In the genomic region with DNA sequence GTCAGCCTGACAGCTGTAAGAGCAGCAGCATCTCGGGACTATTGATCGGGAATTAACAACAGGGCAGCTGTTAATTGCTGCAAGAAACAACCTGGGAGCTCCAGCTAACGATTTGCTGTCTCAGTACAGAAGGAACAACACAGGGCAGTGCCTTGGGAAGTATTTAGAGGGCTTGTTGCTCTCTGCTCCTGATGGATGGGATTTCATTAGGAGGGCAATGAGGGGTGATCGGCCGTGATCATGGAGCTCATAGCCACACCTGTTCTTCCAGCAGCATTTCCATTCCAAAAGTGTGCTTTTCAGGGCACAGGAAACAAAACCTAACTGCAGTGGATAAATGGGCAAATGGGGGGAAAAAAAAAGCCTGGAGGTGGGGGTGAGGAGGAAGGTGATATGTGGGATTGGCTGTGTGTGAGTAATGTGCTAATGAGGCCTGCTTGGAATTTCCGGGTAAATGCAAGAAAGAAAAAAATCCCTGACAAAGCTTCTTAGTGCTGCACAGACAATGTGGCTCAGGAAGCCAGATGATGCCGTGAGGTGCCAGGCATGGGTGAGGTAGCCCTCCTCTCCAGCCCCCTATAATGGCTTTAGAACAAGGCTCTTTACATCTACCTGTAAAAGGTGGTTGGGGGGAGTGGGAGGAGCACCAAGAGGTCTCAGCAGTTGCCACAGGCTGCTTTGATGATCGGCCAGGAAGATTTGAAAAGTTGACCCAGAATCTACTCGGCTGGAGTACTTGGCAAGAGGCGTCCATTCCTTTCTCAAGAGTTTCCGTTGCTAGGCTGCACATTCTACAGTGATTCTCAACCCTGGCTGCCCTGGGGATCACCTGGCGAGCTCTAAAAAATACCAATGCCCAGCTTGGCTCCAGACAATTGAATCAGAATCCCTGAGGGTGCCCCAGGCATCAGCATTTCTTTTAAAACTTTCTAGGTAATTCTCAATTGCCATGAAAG, we compare ENCODE assay signal across 13 cellular contexts.
A peak's percentile ranks its signal among the peaks of the same experiment; 100 is the strongest.
DNase-seq lines count a peak whose midpoint lies in the region; ATAC-seq and TF ChIP-seq lines count a peak whose summit lies in the region.
"Had no signal": no experiment of that assay in that cellular context is flagged by ENCODE, and none has a peak within 500 bp of the region (broad histone marks: within the 10 kb centered on the region; RNA-seq: fewer than 3 reads in every experiment).

No MANE protein-coding gene starts in this region.

- in situ Hi-C loops in astrocyte of the spinal cord (cut with HindIII; ENCODE audit: low sequenced_read_pairs) = no loop called here

- no peak for TF ChIP-seq CTCF in astrocyte of the spinal cord (IDR thresholded peaks at IDR 0.05; ENCODE audit: low read depth, low read length)
- TF ChIP-seq CTCF in CD4-positive, alpha-beta T cell (IDR thresholded peaks at IDR 0.05) = no peak

- no peaks in the 10 kb centered on the region for H3K36me3 ChIP-seq in iPS-15b (ENCODE audit: control insufficient read depth, insufficient read depth, low read length)
- H3K36me3 ChIP-seq in skeletal muscle satellite cell (ENCODE audit: insufficient read depth, low read length) = no peaks in the 10 kb centered on the region

- POLR2A ChIA-PET in CD4-positive, alpha-beta T cell (lab: Charles Lee) = no interaction called here

- no peaks in the 10 kb centered on the region for H3K27me3 Mint-ChIP-seq in CD4-positive, alpha-beta T cell

- peak overlapping the region; percentile 69 for H3K4me2 ChIP-seq in skeletal muscle satellite cell (ENCODE audit: low read length)
- H3K4me2 ChIP-seq: hepatocyte had no signal

- H3K36me3 Mint-ChIP-seq in CD4-positive, alpha-beta T cell (ENCODE audit: low read depth) = no peaks in the 10 kb centered on the region

- CTCF ChIA-PET in CD4-positive, alpha-beta T cell (lab: Charles Lee) = no interaction called here

- no peaks in the 10 kb centered on the region for H3K4me1 Mint-ChIP-seq in CD4-positive, alpha-beta T cell (ENCODE audit: low read depth)

- no peak overlapping the region for H3K4me3 Mint-ChIP-seq in CD4-positive, alpha-beta T cell

- H3K9ac ChIP-seq in iPS-15b (ENCODE audit: low read depth, low read length) = peak overlapping the region; percentile 9
- no peak overlapping the region for H3K9ac ChIP-seq in skeletal muscle satellite cell (ENCODE audit: low read depth, low read length)

- ATAC-seq in CD4-positive, alpha-beta T cell (ENCODE audit: poor library complexity) = no peak

- H3K9me3 ChIP-seq in iPS-15b (ENCODE audit: control insufficient read depth, insufficient read depth, low read length) (no peaks in the 10 kb centered on the region), skeletal muscle satellite cell (replicated peaks; ENCODE audit: low read length) (no peaks in the 10 kb centered on the region)
- H3K9me3 ChIP-seq in CD4-positive, alpha-beta T cell (ENCODE audit: control insufficient read depth, low read length) = no peaks in the 10 kb centered on the region

- H3K27me3 ChIP-seq in iPS-15b (ENCODE audit: control insufficient read depth, insufficient read depth, low read length) (no peaks in the 10 kb centered on the region), skeletal muscle satellite cell (ENCODE audit: control insufficient read depth, insufficient read depth, low read length) (no peaks in the 10 kb centered on the region)
- no peaks in the 10 kb centered on the region for H3K27me3 ChIP-seq in CD4-positive, alpha-beta T cell (ENCODE audit: control insufficient read depth, insufficient read depth, low read length)
- H3K27me3 ChIP-seq: hepatocyte had no signal

- H3K4me1 ChIP-seq in iPS-15b (ENCODE audit: control insufficient read depth, insufficient read depth, low read length) (peaks cover 14% of the 10 kb centered on the region), skeletal muscle satellite cell (ENCODE audit: control insufficient read depth, insufficient read depth, low read length) (peaks cover 17% of the 10 kb centered on the region)

- no peaks in the 10 kb centered on the region for H3K9me3 Mint-ChIP-seq in CD4-positive, alpha-beta T cell

- H3K27ac Mint-ChIP-seq in CD4-positive, alpha-beta T cell = no peak overlapping the region

- H3K4me3 ChIP-seq in astrocyte of the spinal cord (ENCODE audit: low read depth, low read length) = no peak overlapping the region
- no peak overlapping the region for H3K4me3 ChIP-seq in iPS-15b (ENCODE audit: low read depth, low read length)
- no peak overlapping the region for H3K4me3 ChIP-seq in skeletal muscle satellite cell (ENCODE audit: low read length)
- H3K4me3 ChIP-seq: hepatocyte had no signal

- intact Hi-C loops in CD4-positive, alpha-beta T cell (cut with DNase I, micrococcal nuclease) = no loop called here

- peak; percentile 1 for DNase-seq in HK-2 (ENCODE audit: unreplicated experiment)
- DNase-seq in astrocyte of the spinal cord (ENCODE audit: low read depth, low spot score) = peak; percentile 67
- DNase-seq in stimulated activated CD4-positive, alpha-beta T cell treated with anti-CD3 and anti-CD28 coated beads, Interleukin-2, amount 100 ng/mL, for 24 hours = no peak
- DNase-seq in foreskin melanocyte = no peak
- no peak for DNase-seq in 8988T
- DNase-seq in CD4-positive, alpha-beta T cell = no peak
- DNase-seq: activated gamma-delta T cell treated with Interleukin-2 at 50 U/mL for 16 hours; H7; stimulated activated CD4-positive, alpha-beta T cell treated with anti-CD3 and anti-CD28 coated beads, Interleukin-15, amount 100 ng/mL, for 24 hours; T-helper 2 cell had no signal

- H3K27ac ChIP-seq in CD4-positive, alpha-beta T cell (ENCODE audit: low read depth, low read length) = no peak overlapping the region
- H3K27ac ChIP-seq: hepatocyte had no signal

Comparison
In these comparisons a context has a peak if more than half of its experiments do, and no peak if none do; other contexts are left out.
1. DNase-seq: peak in HK-2 (single experiment) and astrocyte of the spinal cord (single experiment); none in stimulated activated CD4-positive, alpha-beta T cell treated with anti-CD3 and anti-CD28 coated beads, Interleukin-2, amount 100 ng/mL, for 24 hours (0 of 2), foreskin melanocyte (single experiment), 8988T (single experiment) and CD4-positive, alpha-beta T cell (0 of 10).